In the genomic region with DNA sequence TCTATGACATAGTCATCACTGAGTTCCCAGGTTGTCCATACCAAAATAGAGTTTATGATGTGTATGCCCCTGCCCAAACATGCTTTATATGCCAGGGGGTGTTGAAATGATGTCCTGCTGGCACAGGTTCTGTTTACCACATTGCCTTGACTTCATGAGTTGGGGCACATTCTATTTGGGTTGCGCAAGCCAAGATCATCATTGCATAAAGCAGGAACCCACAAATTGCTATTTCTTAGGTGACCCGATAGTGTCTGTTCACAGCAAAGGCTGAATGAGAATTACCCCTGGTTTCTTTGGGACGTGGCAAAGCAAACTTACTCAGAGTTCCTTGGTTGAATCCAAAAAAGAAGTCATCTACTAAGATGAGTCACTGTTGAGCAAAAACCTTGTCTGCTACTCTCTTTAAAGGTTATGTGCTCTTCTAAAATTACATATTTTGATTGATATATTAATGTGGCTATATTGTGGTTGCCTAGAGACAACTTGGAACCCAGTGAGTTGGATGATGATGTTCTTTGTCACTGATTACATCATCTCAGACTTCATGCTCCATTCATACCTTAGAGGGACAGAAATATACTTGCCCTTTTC, we compare ENCODE assay signal across 18 cellular contexts.
A peak's percentile ranks its signal among the peaks of the same experiment; 100 is the strongest.
DNase-seq lines count a peak whose midpoint lies in the region; ATAC-seq and TF ChIP-seq lines count a peak whose summit lies in the region.
"Had no signal": no experiment of that assay in that cellular context is flagged by ENCODE, and none has a peak within 500 bp of the region (broad histone marks: within the 10 kb centered on the region; RNA-seq: fewer than 3 reads in every experiment).

No MANE protein-coding gene starts in this region.

- H3K9me3 ChIP-seq in prostate gland, result no peaks in the 10 kb centered on the region

- WGBS in prostate gland, result 82% methylated on average over 3 of the region's 3 CpGs

- intact Hi-C loops in prostate gland (cut with DNase I), result no loop called here

- H3K27ac Mint-ChIP-seq in type B pancreatic cell, result no peak overlapping the region
- H3K27ac Mint-ChIP-seq: GM23338; naive thymus-derived CD8-positive, alpha-beta T cell had no signal

- H3K36me3 ChIP-seq in prostate gland, result no peaks in the 10 kb centered on the region

- no peaks in the 10 kb centered on the region for H3K27me3 Mint-ChIP-seq in type B pancreatic cell
- H3K27me3 Mint-ChIP-seq: naive thymus-derived CD8-positive, alpha-beta T cell had no signal

- peaks cover 4% of the 10 kb centered on the region for H3K9me3 Mint-ChIP-seq in type B pancreatic cell

- no peaks in the 10 kb centered on the region for H3K4me1 ChIP-seq in prostate gland (replicated peaks)

- no peaks in the 10 kb centered on the region for H3K36me3 Mint-ChIP-seq in type B pancreatic cell

- no peak overlapping the region for H3K4me3 Mint-ChIP-seq in type B pancreatic cell
- H3K4me3 Mint-ChIP-seq: GM23338; naive thymus-derived CD8-positive, alpha-beta T cell had no signal

- no peak overlapping the region for H3K27ac ChIP-seq in prostate gland
- H3K27ac ChIP-seq: C4-2B had no signal

- TF ChIP-seq CTCF in epithelial cell of esophagus (IDR thresholded peaks at IDR 0.05; ENCODE audit: insufficient read depth, low read depth, low read length, missing control alignments) (no peak), prostate gland (IDR thresholded peaks at IDR 0.05) (no peak), type B pancreatic cell (conservative IDR thresholded peaks at IDR 0.05) (no peak)

- no peak for TF ChIP-seq POLR2A in prostate gland (IDR thresholded peaks at IDR 0.05)

- DNase-seq in ELR (ENCODE audit: low read depth) (peak; percentile 76), NCI-H226 (peak; percentile 24), epithelial cell of esophagus (ENCODE audit: low read depth) (peak; percentile 99), prostate gland (ENCODE audit: low spot score) (peak; percentile 5), NCI-H1092 treated with DMSO at 0.1 percent for 48 hours (lab: John Stamatoyannopoulos, UW) (no peak), type B pancreatic cell (ENCODE audit: extremely low spot score, unreplicated experiment) (no peak)
- no peak for DNase-seq in activated CD8-positive, alpha-beta memory T cell treated with anti-CD3 and anti-CD28 coated beads, Interleukin-2, amount 50 U/mL, for 48 hours
- DNase-seq: activated CD4-positive, alpha-beta T cell treated with anti-CD3 and anti-CD28 coated beads for 1 hour; activated gamma-delta T cell treated with Interleukin-2 at 50 U/mL for 16 hours; DMS53; foreskin melanocyte; naive thymus-derived CD8-positive, alpha-beta T cell; NK-92 treated with Interleukin-12 subunit alpha and Interleukin-12 subunit beta, amount 100 ng/mL, for 24 hours; SHP77; T-helper 2 cell had no signal

- H3K4me1 Mint-ChIP-seq in type B pancreatic cell (ENCODE audit: unreplicated experiment), result no peaks in the 10 kb centered on the region
- H3K4me1 Mint-ChIP-seq: GM23338; naive thymus-derived CD8-positive, alpha-beta T cell had no signal

- H3K27me3 ChIP-seq in prostate gland (replicated peaks; ENCODE audit: insufficient read depth), result no peaks in the 10 kb centered on the region

- no peak for ATAC-seq in GM21737 (IDR thresholded peaks at IDR 0.05; ENCODE audit: unreplicated experiment)
- ATAC-seq: GM23338; naive thymus-derived CD8-positive, alpha-beta T cell had no signal

- H3K4me3 ChIP-seq in epithelial cell of esophagus (ENCODE audit: low read length) (no peak overlapping the region), prostate gland (no peak overlapping the region)
- H3K4me3 ChIP-seq: GM23338 had no signal

Comparison
In these comparisons a context has a peak if more than half of its experiments do, and no peak if none do; other contexts are left out.
1. DNase-seq: peak in ELR (single experiment), NCI-H226 (single experiment), epithelial cell of esophagus (single experiment) and prostate gland (single experiment); none in NCI-H1092 treated with DMSO at 0.1 percent for 48 hours (single experiment), type B pancreatic cell (single experiment) and activated CD8-positive, alpha-beta memory T cell treated with anti-CD3 and anti-CD28 coated beads, Interleukin-2, amount 50 U/mL, for 48 hours (single experiment).